Comparison of ENCODE assay signal across 13 cellular contexts in genomic region chr5:38847549-38848341, GRCh38. TPM values are rescaled to one million over a fixed set of nuclear protein-coding genes. Genes with fewer than 3 reads are reported as not detected.
DNase-seq lines count a peak whose midpoint lies in the region; ATAC-seq and TF ChIP-seq lines count a peak whose summit lies in the region.
"Had no signal": no experiment of that assay in that cellular context is flagged by ENCODE, and none has a peak within 500 bp of the region (broad histone marks: within the 10 kb centered on the region; RNA-seq: fewer than 3 reads in every experiment).

No MANE protein-coding gene starts in this region.

- H3K27me3 Mint-ChIP-seq in stimulated activated naive CD8-positive, alpha-beta T cell treated with anti-CD3 and anti-CD28 coated beads, Interleukin-15, amount 100 ng/mL, for 72 hours = peaks cover 71% of the 10 kb centered on the region

- DNase-seq in BJ (ENCODE audit: low read depth) = no peak
- peak; percentile 44 for DNase-seq in fibroblast of villous mesenchyme (ENCODE audit: low read depth)
- DNase-seq in skeletal muscle cell (ENCODE audit: low read depth) = no peak
- no peak for DNase-seq in stimulated activated naive CD8-positive, alpha-beta T cell treated with anti-CD3 and anti-CD28 coated beads, Interleukin-15, amount 100 ng/mL, for 72 hours
- DNase-seq in COLO668 (lab: John Stamatoyannopoulos, UW; ENCODE audit: unreplicated experiment) = no peak
- no peak for DNase-seq in GOT3 (lab: John Stamatoyannopoulos, UW)
- DNase-seq: COR-L47; naive thymus-derived CD8-positive, alpha-beta T cell; NCI-H524 had no signal

- no peaks in the 10 kb centered on the region for H3K27me3 ChIP-seq in BJ (ENCODE audit: control insufficient read depth, insufficient read depth, low read length)

- TF ChIP-seq CTCF in BJ (IDR thresholded peaks at IDR 0.05; ENCODE audit: insufficient read depth, low read depth, low read length) (0 out of 2 replicates have a peak, but pooled peaks have one; percentile 16), WI38 (IDR thresholded peaks at IDR 0.05; ENCODE audit: low read depth, low read length) (no peak), fibroblast of villous mesenchyme (IDR thresholded peaks at IDR 0.05; ENCODE audit: insufficient read depth, low read depth, low read length) (no peak)

- ATAC-seq in GM18858 (IDR thresholded peaks at IDR 0.05; ENCODE audit: unreplicated experiment) = no peak
- ATAC-seq in stimulated activated naive CD8-positive, alpha-beta T cell treated with anti-CD3 and anti-CD28 coated beads, Interleukin-15, amount 100 ng/mL, for 72 hours = no peak
- ATAC-seq: naive thymus-derived CD8-positive, alpha-beta T cell had no signal

- H3K36me3 ChIP-seq in BJ (ENCODE audit: control insufficient read depth, insufficient read depth, low read length) = peaks cover 6% of the 10 kb centered on the region

- no peak overlapping the region for H3K27ac Mint-ChIP-seq in stimulated activated naive CD8-positive, alpha-beta T cell treated with anti-CD3 and anti-CD28 coated beads, Interleukin-15, amount 100 ng/mL, for 72 hours
- H3K27ac Mint-ChIP-seq: T-helper 2 cell treated with Interferon-gamma antibody and Interleukin-4, amounts not matched to agents 5 μg/mL and 100 μg/mL, for 36 hours had no signal

- CTCF ChIA-PET in BJ (lab: Yijun Ruan, JAX) = interaction anchor here (0.6 to 2.0 kb wide), 6 partner anchors 15 to 912 kb away, joined by 3 to 6 read pairs (median 4); no protein-coding TSS in a partner anchor

- peaks cover 0 to 16% of the 10 kb centered on the region in 2 donors for H3K9me3 Mint-ChIP-seq in stimulated activated naive CD8-positive, alpha-beta T cell treated with anti-CD3 and anti-CD28 coated beads, Interleukin-15, amount 100 ng/mL, for 72 hours
- H3K9me3 Mint-ChIP-seq: central memory CD8-positive, alpha-beta T cell; T-helper 2 cell treated with Interferon-gamma antibody and Interleukin-4, amounts not matched to agents 5 μg/mL and 100 μg/mL, for 36 hours had no signal

- H3K4me1 Mint-ChIP-seq in stimulated activated naive CD8-positive, alpha-beta T cell treated with anti-CD3 and anti-CD28 coated beads, Interleukin-15, amount 100 ng/mL, for 72 hours = peaks cover 19% of the 10 kb centered on the region

- POLR2A ChIA-PET in BJ (lab: Charles Lee) = no interaction called here

- no peak overlapping the region for H3K4me3 Mint-ChIP-seq in stimulated activated naive CD8-positive, alpha-beta T cell treated with anti-CD3 and anti-CD28 coated beads, Interleukin-15, amount 100 ng/mL, for 72 hours
- H3K4me3 Mint-ChIP-seq: central memory CD8-positive, alpha-beta T cell; T-helper 2 cell treated with Interferon-gamma antibody and Interleukin-4, amounts not matched to agents 5 μg/mL and 100 μg/mL, for 36 hours had no signal

- peak overlapping the region; percentile 96 for H3K4me3 ChIP-seq in BJ (ENCODE audit: low read depth, low read length)
- H3K4me3 ChIP-seq in WI38 (ENCODE audit: low read depth, low read length) = peak overlapping the region; percentile 95
- H3K4me3 ChIP-seq in fibroblast of villous mesenchyme (ENCODE audit: low read depth, low read length) = peak overlapping the region; percentile 71
- H3K4me3 ChIP-seq in skeletal muscle cell (ENCODE audit: low read depth, low read length) = peak overlapping the region; percentile 88

RNA-seq across cellular contexts. Expression of gene OSMR, which starts 1.9 kb away (rescaled TPM):
- polyA plus RNA-seq in BJ (2011; rRNA removed) = 43.4 and 53.3 TPM in 2 replicates
- 33.3 and 41.2 TPM in 2 replicates for polyA minus RNA-seq in BJ (2011; rRNA and poly(A)+ RNA removed)
- 89.2 and 114 TPM in 2 replicates for total RNA-seq in fibroblast of villous mesenchyme
- total RNA-seq: naive thymus-derived CD8-positive, alpha-beta T cell had no signal
